In genomic region chr17:55742272-55743102, GRCh38 we compare ENCODE assay signal across 1 cellular context.
TF ChIP-seq lines count a peak whose summit lies in the region.

No MANE protein-coding gene starts in this region.

TF ChIP-seq in HepG2, 621 proteins besides CTCF, POLR2A, EP300 and RAD21 (continued from another document and continues in another):
- TF ChIP-seq DMTF1 (CRISPR knock-in tag; IDR thresholded peaks at IDR 0.05): no peak
- no peak for TF ChIP-seq ATF7-NPFF (CRISPR knock-in tag; IDR thresholded peaks at IDR 0.05; ENCODE audit: low read depth)
- TF ChIP-seq POGZ (CRISPR knock-in tag; IDR thresholded peaks at IDR 0.05): peak; percentile 42; the same call in 1 of the 2 replicates
- no peak for TF ChIP-seq ZNF547 (CRISPR knock-in tag; IDR thresholded peaks at IDR 0.05)
- TF ChIP-seq LRRFIP1 (CRISPR knock-in tag; conservative IDR thresholded peaks at IDR 0.05): no peak
- no peak for TF ChIP-seq ZNF773 (CRISPR knock-in tag; IDR thresholded peaks at IDR 0.05; ENCODE audit: borderline replicate concordance)
- TF ChIP-seq ZNF44 (CRISPR knock-in tag; IDR thresholded peaks at IDR 0.05): no peak
- no peak for TF ChIP-seq ZNF777 (CRISPR knock-in tag; IDR thresholded peaks at IDR 0.05)
- TF ChIP-seq ATM (IDR thresholded peaks at IDR 0.05; ENCODE audit: borderline replicate concordance): no peak
- TF ChIP-seq ZNF143 (CRISPR knock-in tag; IDR thresholded peaks at IDR 0.05): no peak
- no peak for TF ChIP-seq ZNF382 (CRISPR knock-in tag; IDR thresholded peaks at IDR 0.05; ENCODE audit: borderline replicate concordance)
- TF ChIP-seq TFAP4 (IDR thresholded peaks at IDR 0.05; ENCODE audit: borderline replicate concordance, low read depth): no peak
- TF ChIP-seq SYNCRIP (IDR thresholded peaks at IDR 0.05; ENCODE audit: insufficient read depth, low read depth, low read length): no peak
- no peak for TF ChIP-seq AKAP8 (CRISPR knock-in tag; IDR thresholded peaks at IDR 0.05)
- TF ChIP-seq PHF8 (CRISPR knock-in tag; IDR thresholded peaks at IDR 0.05): no peak
- TF ChIP-seq RCOR2 (CRISPR knock-in tag; IDR thresholded peaks at IDR 0.05): 0 out of 2 replicates have a peak, but pooled peaks have one; percentile 47
- TF ChIP-seq ZNF124 (CRISPR knock-in tag; IDR thresholded peaks at IDR 0.05): no peak
- TF ChIP-seq SOX13 (IDR thresholded peaks at IDR 0.05): no peak
- no peak for TF ChIP-seq SOX13 (CRISPR knock-in tag; conservative IDR thresholded peaks at IDR 0.05 in 1 of 2, IDR thresholded peaks at IDR 0.05 in 1 of 2)
- no peak for TF ChIP-seq REPIN1 (CRISPR knock-in tag; IDR thresholded peaks at IDR 0.05; ENCODE audit: borderline replicate concordance, low read depth)
- no peak for TF ChIP-seq SOX6 (IDR thresholded peaks at IDR 0.05)
- 0 out of 2 replicates have a peak, but pooled peaks have one; percentile 8 for TF ChIP-seq SOX6 (CRISPR knock-in tag; IDR thresholded peaks at IDR 0.05)
- TF ChIP-seq ZNF724P (CRISPR knock-in tag; IDR thresholded peaks at IDR 0.05; ENCODE audit: borderline replicate concordance): no peak
- no peak for TF ChIP-seq ZNF775 (CRISPR knock-in tag; IDR thresholded peaks at IDR 0.05; ENCODE audit: borderline replicate concordance)
- TF ChIP-seq KDM1A (CRISPR knock-in tag; IDR thresholded peaks at IDR 0.05): 0 out of 2 replicates have a peak, but pooled peaks have one; percentile 13
- TF ChIP-seq ZXDC (CRISPR knock-in tag; IDR thresholded peaks at IDR 0.05): no peak
- no peak for TF ChIP-seq SUZ12 (IDR thresholded peaks at IDR 0.05; ENCODE audit: low read depth, low read length)
- no peak for TF ChIP-seq ZNF704 (CRISPR knock-in tag; IDR thresholded peaks at IDR 0.05; ENCODE audit: borderline replicate concordance)
- no peak for TF ChIP-seq NCOR1 (IDR thresholded peaks at IDR 0.05; ENCODE audit: borderline replicate concordance, low read length)
- TF ChIP-seq ZNF563 (CRISPR knock-in tag; IDR thresholded peaks at IDR 0.05): no peak
- no peak for TF ChIP-seq ZNF142 (CRISPR knock-in tag; IDR thresholded peaks at IDR 0.05)
- TF ChIP-seq KDM2A (CRISPR knock-in tag; IDR thresholded peaks at IDR 0.05; ENCODE audit: borderline replicate concordance, low read depth): no peak
- TF ChIP-seq ZNF691 (CRISPR knock-in tag; IDR thresholded peaks at IDR 0.05; ENCODE audit: borderline replicate concordance, low read depth): no peak
- TF ChIP-seq ZSCAN25 (CRISPR knock-in tag; IDR thresholded peaks at IDR 0.05): no peak
- TF ChIP-seq ZNF597 (CRISPR knock-in tag; IDR thresholded peaks at IDR 0.05): no peak
- TF ChIP-seq CREB1 (IDR thresholded peaks at IDR 0.05): no peak
- TF ChIP-seq CREB1 (CRISPR knock-in tag; IDR thresholded peaks at IDR 0.05): no peak
- no peak for TF ChIP-seq HIC2 (CRISPR knock-in tag; IDR thresholded peaks at IDR 0.05; ENCODE audit: low read depth)
- TF ChIP-seq MAFK (conservative IDR thresholded peaks at IDR 0.05 in 1 of 2, IDR thresholded peaks at IDR 0.05 in 1 of 2; ENCODE audit: low read length in 2 of 2): peak; percentile 42 to 62
- no peak for TF ChIP-seq ZSCAN9 (CRISPR knock-in tag; IDR thresholded peaks at IDR 0.05; ENCODE audit: borderline replicate concordance)
- TF ChIP-seq EED (CRISPR knock-in tag; IDR thresholded peaks at IDR 0.05): no peak
- TF ChIP-seq E2F1 (CRISPR knock-in tag; IDR thresholded peaks at IDR 0.05): no peak
- no peak for TF ChIP-seq SOX5 (CRISPR knock-in tag; IDR thresholded peaks at IDR 0.05; ENCODE audit: borderline replicate concordance)
- TF ChIP-seq RFXAP (CRISPR knock-in tag; IDR thresholded peaks at IDR 0.05; ENCODE audit: borderline replicate concordance): 0 out of 2 replicates have a peak, but pooled peaks have one; percentile 36
